Comparison of ENCODE assay signal across 28 cellular contexts in the genomic region with DNA sequence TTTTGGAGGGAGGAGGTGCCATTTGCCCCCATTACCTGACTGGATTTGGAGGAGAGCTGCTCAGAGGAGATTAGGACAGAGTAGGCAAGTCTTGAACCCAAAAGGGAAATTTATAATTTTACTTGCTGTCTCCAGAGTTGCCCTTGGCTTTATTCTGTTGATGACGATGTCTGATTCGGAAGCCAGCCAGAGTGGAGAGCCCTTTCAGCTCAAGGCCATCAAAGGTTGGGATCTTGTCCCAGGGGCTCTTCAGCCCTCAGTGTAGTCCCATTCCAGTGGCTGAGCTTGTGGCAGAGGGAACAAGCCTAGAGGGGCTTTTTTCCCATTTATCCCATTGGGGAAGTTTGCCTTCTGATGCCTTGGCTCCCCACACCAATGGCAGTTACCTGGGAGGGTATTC.
"Had no signal": no experiment of that assay in that cellular context is flagged by ENCODE, and none has a peak within 500 bp of the region (broad histone marks: within the 10 kb centered on the region; RNA-seq: fewer than 3 reads in every experiment).

No MANE protein-coding gene starts in this region.

- ATAC-seq: stimulated activated effector memory CD8-positive, alpha-beta T cell treated with anti-CD3 and anti-CD28 coated beads, Interleukin-12 subunit alpha, Interleukin-12 subunit beta, amount 100 ng/mL, for 72 hours; stimulated activated memory B cell treated with anti-CD40 and anti-IgM and Interleukin-4, amounts not matched to agents 10 μg/mL and 1 μg/mL and 100 μg/mL, for 72 hours; stimulated activated naive B cell treated with anti-CD40 and anti-IgM and Interleukin-4, amounts not matched to agents 10 μg/mL and 1 μg/mL and 100 μg/mL, for 72 hours; stimulated activated naive CD8-positive, alpha-beta T cell treated with anti-CD3 and anti-CD28 coated beads, Interleukin-15, amount 100 ng/mL, for 72 hours; stimulated activated naive CD8-positive, alpha-beta T cell treated with anti-CD3 and anti-CD28 coated beads, Interleukin-15, Interleukin-2, amounts not matched to agents 100 U/mL and 50 U/mL, for 24 hours; upper lobe of right lung had no signal

- H3K9me3 Mint-ChIP-seq: stimulated activated effector memory CD8-positive, alpha-beta T cell treated with anti-CD3 and anti-CD28 coated beads, Interleukin-12 subunit alpha, Interleukin-12 subunit beta, amount 100 ng/mL, for 72 hours; stimulated activated memory B cell treated with anti-CD40 and anti-IgM and Interleukin-4, amounts not matched to agents 10 μg/mL and 1 μg/mL and 100 μg/mL, for 72 hours; stimulated activated naive B cell treated with anti-CD40 and anti-IgM and Interleukin-4, amounts not matched to agents 10 μg/mL and 1 μg/mL and 100 μg/mL, for 72 hours; stimulated activated naive CD8-positive, alpha-beta T cell treated with anti-CD3 and anti-CD28 coated beads, Interleukin-15, Interleukin-2, amounts not matched to agents 100 ng/mL and 50 ng/mL, for 24 hours; type B pancreatic cell had no signal

- H3K4me1 ChIP-seq: transverse colon, uterus, vagina had no signal

- H3K4me3 Mint-ChIP-seq: stimulated activated effector memory CD8-positive, alpha-beta T cell treated with anti-CD3 and anti-CD28 coated beads, Interleukin-12 subunit alpha, Interleukin-12 subunit beta, amount 100 ng/mL, for 72 hours; stimulated activated memory B cell treated with anti-CD40 and anti-IgM and Interleukin-4, amounts not matched to agents 10 μg/mL and 1 μg/mL and 100 μg/mL, for 72 hours; stimulated activated naive B cell treated with anti-CD40 and anti-IgM and Interleukin-4, amounts not matched to agents 10 μg/mL and 1 μg/mL and 100 μg/mL, for 72 hours; stimulated activated naive CD8-positive, alpha-beta T cell treated with anti-CD3 and anti-CD28 coated beads, Interleukin-15, amount 100 ng/mL, for 72 hours; stimulated activated naive CD8-positive, alpha-beta T cell treated with anti-CD3 and anti-CD28 coated beads, Interleukin-15, Interleukin-2, amounts not matched to agents 100 ng/mL and 50 ng/mL, for 24 hours; type B pancreatic cell had no signal

- H3K27ac ChIP-seq: stomach, suprapubic skin, testis, thoracic aorta, tibial artery, tibial nerve, transverse colon, upper lobe of left lung, upper lobe of right lung, uterus, vagina had no signal

- H3K36me3 ChIP-seq: stomach, suprapubic skin, thoracic aorta, thyroid gland, tibial artery, tibial nerve, transverse colon, upper lobe of left lung, upper lobe of right lung, uterus, vagina had no signal

- H3K27me3 ChIP-seq: stomach, suprapubic skin, testis, thyroid gland, tibial artery, tibial nerve, upper lobe of left lung, upper lobe of right lung, uterus, vagina had no signal

- H3K27ac Mint-ChIP-seq: stimulated activated effector memory CD8-positive, alpha-beta T cell treated with anti-CD3 and anti-CD28 coated beads, Interleukin-12 subunit alpha, Interleukin-12 subunit beta, amount 100 ng/mL, for 72 hours; stimulated activated memory B cell treated with anti-CD40 and anti-IgM and Interleukin-4, amounts not matched to agents 10 μg/mL and 1 μg/mL and 100 μg/mL, for 72 hours; stimulated activated naive B cell treated with anti-CD40 and anti-IgM and Interleukin-4, amounts not matched to agents 10 μg/mL and 1 μg/mL and 100 μg/mL, for 72 hours; stimulated activated naive CD8-positive, alpha-beta T cell treated with anti-CD3 and anti-CD28 coated beads, Interleukin-15, amount 100 ng/mL, for 72 hours; stimulated activated naive CD8-positive, alpha-beta T cell treated with anti-CD3 and anti-CD28 coated beads, Interleukin-15, Interleukin-2, amounts not matched to agents 100 ng/mL and 50 ng/mL, for 24 hours; type B pancreatic cell had no signal

- H3K36me3 Mint-ChIP-seq: stimulated activated effector memory CD8-positive, alpha-beta T cell treated with anti-CD3 and anti-CD28 coated beads, Interleukin-12 subunit alpha, Interleukin-12 subunit beta, amount 100 ng/mL, for 72 hours; stimulated activated memory B cell treated with anti-CD40 and anti-IgM and Interleukin-4, amounts not matched to agents 10 μg/mL and 1 μg/mL and 100 μg/mL, for 72 hours; stimulated activated naive B cell treated with anti-CD40 and anti-IgM and Interleukin-4, amounts not matched to agents 10 μg/mL and 1 μg/mL and 100 μg/mL, for 72 hours; type B pancreatic cell had no signal

- H3K9me3 ChIP-seq: stomach, suprapubic skin, testis, thoracic aorta, thyroid gland, tibial artery, tibial nerve, transverse colon, upper lobe of left lung, upper lobe of right lung, uterus, vagina had no signal

- DNase-seq: stimulated activated CD4-positive, alpha-beta T cell treated with anti-CD3 and anti-CD28 coated beads, Interleukin-2, amount 100 ng/mL, for 48 hours; stimulated activated CD4-positive, alpha-beta T cell treated with anti-CD3 and anti-CD28 coated beads, Interleukin-4, amount 100 ng/mL, for 1 hour; stimulated activated CD4-positive, alpha-beta T cell treated with anti-CD3 and anti-CD28 coated beads, Interleukin-4, amount 100 ng/mL, for 24 hours; stimulated activated CD4-positive, alpha-beta T cell treated with anti-CD3 and anti-CD28 coated beads, Interleukin-4, amount 100 ng/mL, for 4 hours; stimulated activated CD8-positive, alpha-beta memory T cell treated with anti-CD3 and anti-CD28 coated beads, Interleukin-4, amount 100 ng/mL, for 48 hours; stimulated activated naive B cell treated with anti-CD40 and anti-IgM and Interleukin-4, amounts not matched to agents 10 μg/mL and 1 μg/mL and 100 μg/mL, for 72 hours; stimulated activated naive CD4-positive, alpha-beta T cell; stimulated activated naive CD4-positive, alpha-beta T cell treated with Interleukin-2 at 50 U/mL for 16 hours; stimulated activated naive CD8-positive, alpha-beta T cell treated with anti-CD3 and anti-CD28 coated beads, Interleukin-15, amount 100 ng/mL, for 72 hours; stimulated activated naive CD8-positive, alpha-beta T cell treated with anti-CD3 and anti-CD28 coated beads, Interleukin-15, Interleukin-2, amounts not matched to agents 100 U/mL and 50 U/mL, for 24 hours; stomach; substantia nigra; testis; thyroid gland; tibial artery; transverse colon; trophoblast cell; upper lobe of left lung; upper lobe of right lung; uterus had no signal

- H3K4me3 ChIP-seq: stomach, suprapubic skin, testis, thoracic aorta, thyroid gland, tibial artery, tibial nerve, transverse colon, upper lobe of left lung, upper lobe of right lung, uterus, vagina had no signal
